ENCODE assay signal across 30 cellular contexts in genomic region chr13:98305670-98306069, GRCh38.
"Had no signal": no experiment of that assay in that cellular context is flagged by ENCODE, and none has a peak within 500 bp of the region (broad histone marks: within the 10 kb centered on the region; RNA-seq: fewer than 3 reads in every experiment).

No MANE protein-coding gene starts in this region.

- H3K27me3 ChIP-seq: ascending aorta, breast epithelium, cardiac muscle cell, colonic mucosa, esophagus squamous epithelium had no signal

- H3K4me3 Mint-ChIP-seq: activated CD4-positive, alpha-beta memory T cell treated with anti-CD3 and anti-CD28 coated beads for 36 hours; activated CD4-positive, alpha-beta T cell treated with anti-CD3 and anti-CD28 coated beads for 36 hours; activated CD4-positive, alpha-beta T cell treated with anti-CD3 and anti-CD28 coated beads, Interleukin-2, amount 10 ng/mL, durations not matched to agents 24 days and 14 days; activated CD8-positive, alpha-beta T cell treated with anti-CD3 and anti-CD28 coated beads, Interleukin-2, amount 10 ng/mL, durations not matched to agents 7 days and 5 days; activated naive CD4-positive, alpha-beta T cell treated with anti-CD3 and anti-CD28 coated beads, Interleukin-2, amount 10 ng/mL, durations not matched to agents 7 days and 5 days; activated naive CD8-positive, alpha-beta T cell treated with anti-CD3 and anti-CD28 coated beads, Interleukin-2, amount 10 ng/mL, durations not matched to agents 7 days and 5 days; activated T-cell treated with anti-CD3 and anti-CD28 coated beads, Interleukin-2, amount 50 U/mL, for 24 hours; activated T-cell treated with anti-CD3 and anti-CD28 coated beads, Interleukin-2, amount 50 U/mL, for 72 hours; brain; T-helper 17 cell; T-helper 2 cell treated with Interferon-gamma antibody and Interleukin-4, amounts not matched to agents 5 μg/mL and 100 μg/mL, for 36 hours had no signal

- ATAC-seq: activated CD4-positive, alpha-beta T cell treated with anti-CD3 and anti-CD28 coated beads for 36 hours; activated CD8-positive, alpha-beta T cell treated with anti-CD3 and anti-CD28 coated beads, Interleukin-2, amount 10 ng/mL, durations not matched to agents 7 days and 5 days; activated naive CD4-positive, alpha-beta T cell treated with anti-CD3 and anti-CD28 coated beads, Interleukin-2, amount 50 U/mL, for 72 hours; activated T-cell treated with anti-CD3 and anti-CD28 coated beads, Interleukin-2, amount 50 U/mL, for 72 hours; T-helper 17 cell had no signal

- H3K27ac ChIP-seq: ascending aorta, breast epithelium, cardiac muscle cell, colonic mucosa, epithelial cell of prostate, esophagus squamous epithelium, WERI-Rb-1 had no signal

- H3K4me1 Mint-ChIP-seq: activated CD4-positive, alpha-beta T cell treated with anti-CD3 and anti-CD28 coated beads for 36 hours; activated CD4-positive, alpha-beta T cell treated with anti-CD3 and anti-CD28 coated beads, Interleukin-2, amount 10 ng/mL, durations not matched to agents 24 days and 14 days; activated naive CD4-positive, alpha-beta T cell treated with anti-CD3 and anti-CD28 coated beads, Interleukin-2, amount 10 ng/mL, durations not matched to agents 7 days and 5 days; activated naive CD8-positive, alpha-beta T cell treated with anti-CD3 and anti-CD28 coated beads, Interleukin-2, amount 10 ng/mL, durations not matched to agents 7 days and 5 days had no signal

- H3K9me3 ChIP-seq: ascending aorta, breast epithelium, colonic mucosa, esophagus squamous epithelium had no signal

- H3K4me3 ChIP-seq: ascending aorta, breast epithelium, cardiac muscle cell, colonic mucosa, esophagus squamous epithelium had no signal

- DNase-seq: activated CD4-positive, alpha-beta memory T cell treated with anti-CD3 and anti-CD28 coated beads for 36 hours; activated CD4-positive, alpha-beta T cell treated with anti-CD3 and anti-CD28 coated beads for 36 hours; activated CD4-positive, alpha-beta T cell treated with anti-CD3 and anti-CD28 coated beads, Interleukin-2, amount 10 ng/mL, durations not matched to agents 24 days and 14 days; activated CD4-positive, CD25-positive, alpha-beta regulatory T cell; activated CD4-positive, CD25-positive, alpha-beta regulatory T cell treated with anti-CD3 and anti-CD28 coated beads, Interleukin-2, amount 50 U/mL, for 72 hours; activated CD8-positive, alpha-beta memory T cell treated with anti-CD3 and anti-CD28 coated beads, Interleukin-2, amount 50 U/mL, for 48 hours; activated CD8-positive, alpha-beta T cell treated with anti-CD3 and anti-CD28 coated beads, Interleukin-2, amount 10 ng/mL, durations not matched to agents 7 days and 5 days; activated gamma-delta T cell; activated naive CD4-positive, alpha-beta T cell; activated naive CD4-positive, alpha-beta T cell treated with anti-CD3 and anti-CD28 coated beads, Interleukin-2, amount 10 ng/mL, durations not matched to agents 7 days and 5 days; activated naive CD8-positive, alpha-beta T cell treated with anti-CD3 and anti-CD28 coated beads, Interleukin-2, amount 10 ng/mL, durations not matched to agents 7 days and 5 days; activated T-cell treated with anti-CD3 and anti-CD28 coated beads for 4 hours; activated T-cell treated with anti-CD3 and anti-CD28 coated beads, Interleukin-2, amount 50 U/mL, for 24 hours; activated T-cell treated with anti-CD3 and anti-CD28 coated beads, Interleukin-2, amount 50 U/mL, for 72 hours; central memory CD4-positive, alpha-beta T cell; cerebellar nuclear complex; colonic mucosa; effector CD8-positive, alpha-beta T cell; esophagus squamous epithelium; T-helper 1 cell; T-helper 17 cell; T1000; WERI-Rb-1 had no signal

- H3K27me3 Mint-ChIP-seq: activated naive CD4-positive, alpha-beta T cell treated with anti-CD3 and anti-CD28 coated beads, Interleukin-2, amount 10 ng/mL, durations not matched to agents 7 days and 5 days; brain had no signal

- H3K36me3 Mint-ChIP-seq: activated CD4-positive, alpha-beta memory T cell treated with anti-CD3 and anti-CD28 coated beads for 36 hours; activated naive CD4-positive, alpha-beta T cell treated with anti-CD3 and anti-CD28 coated beads, Interleukin-2, amount 10 ng/mL, durations not matched to agents 7 days and 5 days; activated naive CD4-positive, alpha-beta T cell treated with anti-CD3 and anti-CD28 coated beads, Interleukin-2, amount 50 U/mL, for 72 hours; activated naive CD8-positive, alpha-beta T cell treated with anti-CD3 and anti-CD28 coated beads, Interleukin-2, amount 10 ng/mL, durations not matched to agents 7 days and 5 days had no signal

- H3K4me1 ChIP-seq: ascending aorta, colonic mucosa had no signal

- H3K27ac Mint-ChIP-seq: activated CD4-positive, alpha-beta memory T cell treated with anti-CD3 and anti-CD28 coated beads for 36 hours; activated CD4-positive, alpha-beta T cell treated with anti-CD3 and anti-CD28 coated beads for 36 hours; activated CD4-positive, alpha-beta T cell treated with anti-CD3 and anti-CD28 coated beads, Interleukin-2, amount 10 ng/mL, durations not matched to agents 24 days and 14 days; activated CD8-positive, alpha-beta T cell treated with anti-CD3 and anti-CD28 coated beads, Interleukin-2, amount 10 ng/mL, durations not matched to agents 7 days and 5 days; activated naive CD4-positive, alpha-beta T cell treated with anti-CD3 and anti-CD28 coated beads, Interleukin-2, amount 10 ng/mL, durations not matched to agents 7 days and 5 days; activated naive CD4-positive, alpha-beta T cell treated with anti-CD3 and anti-CD28 coated beads, Interleukin-2, amount 50 U/mL, for 72 hours; activated naive CD8-positive, alpha-beta T cell treated with anti-CD3 and anti-CD28 coated beads, Interleukin-2, amount 10 ng/mL, durations not matched to agents 7 days and 5 days; activated T-cell treated with anti-CD3 and anti-CD28 coated beads, Interleukin-2, amount 50 U/mL, for 24 hours; activated T-cell treated with anti-CD3 and anti-CD28 coated beads, Interleukin-2, amount 50 U/mL, for 72 hours; brain; T-helper 17 cell; T-helper 2 cell treated with Interferon-gamma antibody and Interleukin-4, amounts not matched to agents 5 μg/mL and 100 μg/mL, for 36 hours had no signal

- H3K9me3 Mint-ChIP-seq: activated CD4-positive, alpha-beta memory T cell treated with anti-CD3 and anti-CD28 coated beads for 36 hours; activated CD4-positive, alpha-beta T cell treated with anti-CD3 and anti-CD28 coated beads, Interleukin-2, amount 10 ng/mL, durations not matched to agents 24 days and 14 days; activated naive CD4-positive, alpha-beta T cell treated with anti-CD3 and anti-CD28 coated beads, Interleukin-2, amount 10 ng/mL, durations not matched to agents 7 days and 5 days; activated naive CD4-positive, alpha-beta T cell treated with anti-CD3 and anti-CD28 coated beads, Interleukin-2, amount 50 U/mL, for 72 hours; activated naive CD8-positive, alpha-beta T cell treated with anti-CD3 and anti-CD28 coated beads, Interleukin-2, amount 10 ng/mL, durations not matched to agents 7 days and 5 days; activated T-cell treated with anti-CD3 and anti-CD28 coated beads, Interleukin-2, amount 50 U/mL, for 24 hours; activated T-cell treated with anti-CD3 and anti-CD28 coated beads, Interleukin-2, amount 50 U/mL, for 72 hours; T-helper 2 cell treated with Interferon-gamma antibody and Interleukin-4, amounts not matched to agents 5 μg/mL and 100 μg/mL, for 36 hours had no signal

- H3K36me3 ChIP-seq: ascending aorta, breast epithelium, cardiac muscle cell, colonic mucosa, esophagus squamous epithelium, WERI-Rb-1 had no signal
